ENCODE assay signal across 8 cellular contexts in the genomic region with DNA sequence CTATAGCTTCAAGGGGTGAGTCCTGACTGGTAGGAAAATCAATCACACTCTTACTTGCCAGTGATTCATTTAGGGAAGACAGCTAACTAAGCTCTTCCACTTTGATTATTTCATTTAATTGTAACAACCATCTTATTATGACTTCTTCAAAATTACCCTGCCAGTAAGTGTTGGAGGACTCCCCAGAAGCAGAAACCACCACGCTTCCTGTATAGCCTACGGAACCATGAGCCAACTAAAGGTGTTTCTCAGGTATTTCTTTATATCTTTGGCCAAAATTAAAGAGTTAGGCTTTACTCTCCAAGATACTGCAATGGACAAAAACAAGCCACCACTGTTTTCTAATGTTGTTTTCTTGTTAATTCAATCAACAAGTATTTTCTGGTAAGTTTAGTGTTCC.
DNase-seq lines count a peak whose midpoint lies in the region; ATAC-seq and TF ChIP-seq lines count a peak whose summit lies in the region.
"Not testable (repeated sequence)": the region's sequence is repeated elsewhere in the genome, so short reads cannot be mapped to it uniquely, and the experiment has no call there.

No MANE protein-coding gene starts in this region.

- POLR2A ChIA-PET in activated CD8-positive, alpha-beta T cell treated with anti-CD3 and anti-CD28 coated beads for 36 hours (lab: Charles Lee); naive thymus-derived CD4-positive, alpha-beta T cell (lab: Charles Lee): not testable (repeated sequence)

- H3K4me1 ChIP-seq in naive thymus-derived CD4-positive, alpha-beta T cell (ENCODE audit: control insufficient read depth in 2 of 2, insufficient read depth in 2 of 2, low read length in 2 of 2), result not testable (repeated sequence)

- not testable (repeated sequence) for H3K27ac ChIP-seq in naive thymus-derived CD4-positive, alpha-beta T cell (ENCODE audit: low read depth, low read length)

- CTCF ChIA-PET in activated CD8-positive, alpha-beta T cell treated with anti-CD3 and anti-CD28 coated beads for 36 hours (lab: Charles Lee); naive thymus-derived CD4-positive, alpha-beta T cell (lab: Charles Lee): not testable (repeated sequence)

- H3K27ac Mint-ChIP-seq in activated CD8-positive, alpha-beta T cell treated with anti-CD3 and anti-CD28 coated beads for 36 hours; naive thymus-derived CD4-positive, alpha-beta T cell: not testable (repeated sequence)

- H3K27me3 Mint-ChIP-seq in activated CD8-positive, alpha-beta T cell treated with anti-CD3 and anti-CD28 coated beads for 36 hours; naive thymus-derived CD4-positive, alpha-beta T cell: not testable (repeated sequence)

- H3K9me3 Mint-ChIP-seq in activated CD8-positive, alpha-beta T cell treated with anti-CD3 and anti-CD28 coated beads for 36 hours; naive thymus-derived CD4-positive, alpha-beta T cell: not testable (repeated sequence)

- peak; percentile 57 for DNase-seq in activated CD4-positive, alpha-beta T cell treated with anti-CD3 and anti-CD28 coated beads for 48 hours
- peak; percentile 62 for DNase-seq in activated CD8-positive, alpha-beta T cell treated with anti-CD3 and anti-CD28 coated beads for 36 hours
- DNase-seq in activated T-cell treated with anti-CD3 and anti-CD28 coated beads for 4 hours, result peak; percentile 0
- DNase-seq in activated effector memory CD4-positive, alpha-beta T cell treated with anti-CD3 and anti-CD28 coated beads, Interleukin-2, amount 50 U/mL, for 16 hours, result peak; percentile 61
- peak in 5 of 9 donors; percentile 2 to 22 (median 10) for DNase-seq in naive thymus-derived CD4-positive, alpha-beta T cell
- DNase-seq in stimulated activated CD4-positive, alpha-beta T cell treated with anti-CD3 and anti-CD28 coated beads, Interleukin-2, amount 100 ng/mL, for 24 hours, result peak; percentile 25 to 31
- peak in 2 of 3 donors; percentile 1 to 29 for DNase-seq in stimulated activated CD4-positive, alpha-beta T cell treated with anti-CD3 and anti-CD28 coated beads, TNF-alpha, amount 100 ng/mL, for 48 hours (ENCODE audit: low read depth in 3 of 3)
- DNase-seq in stimulated activated naive CD8-positive, alpha-beta T cell treated with anti-CD3 and anti-CD28 coated beads, Interleukin-15, Interleukin-2, amounts not matched to agents 100 U/mL and 50 U/mL, for 24 hours, result peak; percentile 3

- H3K4me3 ChIP-seq in naive thymus-derived CD4-positive, alpha-beta T cell (ENCODE audit: low read length), result not testable (repeated sequence)

- H3K9me3 ChIP-seq in naive thymus-derived CD4-positive, alpha-beta T cell (ENCODE audit: control insufficient read depth in 2 of 3, low read length in 3 of 3), result not testable (repeated sequence)

- H3K36me3 ChIP-seq in naive thymus-derived CD4-positive, alpha-beta T cell (ENCODE audit: control insufficient read depth in 2 of 3, insufficient read depth in 3 of 3, low read length in 3 of 3), result not testable (repeated sequence)

- H3K4me3 Mint-ChIP-seq in activated CD8-positive, alpha-beta T cell treated with anti-CD3 and anti-CD28 coated beads for 36 hours, result not testable (repeated sequence)
- H3K4me3 Mint-ChIP-seq in naive thymus-derived CD4-positive, alpha-beta T cell, result peak overlapping the region in 1 of 10 donors; percentile 7

- not testable (repeated sequence) for ATAC-seq in activated CD8-positive, alpha-beta T cell treated with anti-CD3 and anti-CD28 coated beads for 36 hours; naive thymus-derived CD4-positive, alpha-beta T cell; stimulated activated naive CD8-positive, alpha-beta T cell treated with anti-CD3 and anti-CD28 coated beads, Interleukin-15, Interleukin-2, amounts not matched to agents 100 U/mL and 50 U/mL, for 24 hours

- not testable (repeated sequence) for H3K4me1 Mint-ChIP-seq in activated CD8-positive, alpha-beta T cell treated with anti-CD3 and anti-CD28 coated beads for 36 hours (ENCODE audit: low read depth); naive thymus-derived CD4-positive, alpha-beta T cell

- H3K27me3 ChIP-seq in naive thymus-derived CD4-positive, alpha-beta T cell (ENCODE audit: control insufficient read depth in 2 of 2, insufficient read depth in 2 of 2, low read length in 2 of 2), result not testable (repeated sequence)

- not testable (repeated sequence) for TF ChIP-seq CTCF in activated CD8-positive, alpha-beta T cell treated with anti-CD3 and anti-CD28 coated beads for 36 hours (IDR thresholded peaks at IDR 0.05)

- intact Hi-C loops in activated CD8-positive, alpha-beta T cell treated with anti-CD3 and anti-CD28 coated beads for 36 hours (cut with micrococcal nuclease); naive thymus-derived CD4-positive, alpha-beta T cell (cut with micrococcal nuclease): not testable (repeated sequence)

- H3K36me3 Mint-ChIP-seq in activated CD8-positive, alpha-beta T cell treated with anti-CD3 and anti-CD28 coated beads for 36 hours (ENCODE audit: low read depth); naive thymus-derived CD4-positive, alpha-beta T cell: not testable (repeated sequence)

Comparison
In these comparisons a context has a peak if more than half of its experiments do, and no peak if none do; other contexts are left out.
1. DNase-seq: peak in every context shown above with its lines; median percentile 62 in activated CD8-positive, alpha-beta T cell treated with anti-CD3 and anti-CD28 coated beads for 36 hours; 61 in activated effector memory CD4-positive, alpha-beta T cell treated with anti-CD3 and anti-CD28 coated beads, Interleukin-2, amount 50 U/mL, for 16 hours; 57 in activated CD4-positive, alpha-beta T cell treated with anti-CD3 and anti-CD28 coated beads for 48 hours; 28 in stimulated activated CD4-positive, alpha-beta T cell treated with anti-CD3 and anti-CD28 coated beads, Interleukin-2, amount 100 ng/mL, for 24 hours; 15 in stimulated activated CD4-positive, alpha-beta T cell treated with anti-CD3 and anti-CD28 coated beads, TNF-alpha, amount 100 ng/mL, for 48 hours; 10 in naive thymus-derived CD4-positive, alpha-beta T cell; 3 in stimulated activated naive CD8-positive, alpha-beta T cell treated with anti-CD3 and anti-CD28 coated beads, Interleukin-15, Interleukin-2, amounts not matched to agents 100 U/mL and 50 U/mL, for 24 hours; 0 in activated T-cell treated with anti-CD3 and anti-CD28 coated beads for 4 hours.